Comparison of ENCODE assay signal across 9 cellular contexts in the genomic region with DNA sequence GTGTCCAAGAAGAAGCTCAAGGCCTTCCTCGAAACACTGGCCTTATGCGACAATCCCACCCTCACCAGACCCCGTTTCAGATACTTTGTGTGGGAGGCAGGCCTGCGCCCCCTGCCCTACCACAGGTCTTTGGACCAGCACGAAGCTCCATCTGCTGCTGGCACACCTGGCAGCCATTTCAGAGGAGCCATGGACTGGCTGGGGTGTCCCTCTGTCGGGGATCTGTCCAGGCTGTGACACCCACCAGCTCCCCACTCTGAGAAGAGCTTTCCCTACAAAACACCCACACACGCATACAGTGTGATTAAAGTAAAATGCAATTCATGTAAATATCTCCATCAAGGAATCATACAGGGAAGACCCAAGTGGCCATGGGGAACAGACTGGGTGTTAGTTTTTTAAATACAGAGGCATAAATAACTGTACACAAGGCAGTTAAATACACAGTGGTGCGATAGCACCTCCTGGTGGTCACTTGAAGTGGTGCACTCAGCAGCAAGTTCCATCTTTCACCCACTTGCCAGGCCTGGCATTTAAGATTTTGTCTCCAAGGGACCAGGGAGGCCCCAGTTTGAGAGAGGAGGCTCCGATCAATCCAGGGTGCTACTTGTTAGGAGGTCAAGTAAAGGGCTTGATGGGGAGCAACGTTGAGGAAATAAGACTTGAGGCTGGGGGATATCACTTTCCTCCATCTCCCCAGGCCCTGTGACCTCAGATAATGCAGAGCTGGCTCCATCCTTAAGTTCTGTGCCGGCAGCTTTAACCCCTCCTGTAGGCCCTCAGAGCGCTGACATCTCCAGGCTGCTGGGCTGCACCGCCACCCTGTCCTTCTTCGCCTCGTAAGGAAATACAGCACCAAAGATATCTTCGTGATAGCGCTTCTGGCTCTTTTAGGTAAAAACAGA. TPM values are rescaled to one million over a fixed set of nuclear protein-coding genes. Genes with fewer than 3 reads are reported as not detected.
DNase-seq lines count a peak whose midpoint lies in the region; ATAC-seq, FAIRE-seq and TF ChIP-seq lines count a peak whose summit lies in the region.
"Had no signal": no experiment of that assay in that cellular context is flagged by ENCODE, and none has a peak within 500 bp of the region (broad histone marks: within the 10 kb centered on the region; RNA-seq: fewer than 3 reads in every experiment).

No MANE protein-coding gene starts in this region.

- no peak for TF ChIP-seq POLR2A in spleen (IDR thresholded peaks at IDR 0.05)

- H3K4me3 ChIP-seq in GM12865 (ENCODE audit: low read depth, low read length) (no peak overlapping the region), right atrium auricular region (no peak overlapping the region), spleen (no peak overlapping the region)
- H3K4me3 ChIP-seq: skin epidermis had no signal

- no peaks in the 10 kb centered on the region for H3K27me3 Mint-ChIP-seq in activated naive CD4-positive, alpha-beta T cell treated with anti-CD3 and anti-CD28 coated beads for 36 hours (ENCODE audit: low read depth)

- H3K9me3 Mint-ChIP-seq in activated naive CD4-positive, alpha-beta T cell treated with anti-CD3 and anti-CD28 coated beads for 36 hours: no peaks in the 10 kb centered on the region

- no peaks in the 10 kb centered on the region for H3K27me3 ChIP-seq in right atrium auricular region
- peaks cover 0 to 11% (median 0%) of the 10 kb centered on the region in 7 donors for H3K27me3 ChIP-seq in spleen (replicated peaks in 1 of 7)

- H3K27ac ChIP-seq in right atrium auricular region: no peak overlapping the region
- H3K27ac ChIP-seq in spleen: no peak overlapping the region
- H3K27ac ChIP-seq: skin epidermis had no signal

- CTCF ChIA-PET in activated naive CD4-positive, alpha-beta T cell treated with anti-CD3 and anti-CD28 coated beads for 36 hours (lab: Charles Lee): interaction anchor here (0.5 to 10.4 kb wide), 31 partner anchors 10 to 520 kb away, joined by 3 to 213 read pairs (median 4); partner anchors contain the start of gene LYRM9

- TF ChIP-seq CTCF in GM12865 (IDR thresholded peaks at IDR 0.05; ENCODE audit: insufficient read depth, low read depth, low read length, missing control alignments) (peak; percentile 80), right atrium auricular region (IDR thresholded peaks at IDR 0.05) (peak; percentile 76 to 91), spleen (IDR thresholded peaks at IDR 0.05 in 8 of 11, conservative IDR thresholded peaks at IDR 0.05 in 3 of 11) (peak; percentile 57 to 91 (median 86))

- FAIRE-seq in RCC 7860 (lab: Jason Lieb, UNC): no peak

- H3K27ac Mint-ChIP-seq in activated naive CD4-positive, alpha-beta T cell treated with anti-CD3 and anti-CD28 coated beads for 36 hours: no peak overlapping the region

- WGBS in spleen, 5 donors: 67 to 75% (median 73%) methylated on average over 15 to 17 of the region's 17 CpGs

- DNase-seq in AG08395 (ENCODE audit: low spot score) (peak; percentile 21), GM12865 (ENCODE audit: low read depth) (peak; percentile 73), RCC 7860 (ENCODE audit: low spot score) (peak; percentile 14), right atrium auricular region (ENCODE audit: low spot score) (no peak), spleen (no peak)
- peak; percentile 74 for DNase-seq in activated naive CD4-positive, alpha-beta T cell treated with anti-CD3 and anti-CD28 coated beads for 36 hours

- H3K36me3 ChIP-seq in right atrium auricular region (no peaks in the 10 kb centered on the region), spleen (no peaks in the 10 kb centered on the region)

- H3K4me3 Mint-ChIP-seq in activated naive CD4-positive, alpha-beta T cell treated with anti-CD3 and anti-CD28 coated beads for 36 hours: no peak overlapping the region

- ATAC-seq in GM21423 (IDR thresholded peaks at IDR 0.05; ENCODE audit: unreplicated experiment): no peak
- no peak for ATAC-seq in GM19023 (IDR thresholded peaks at IDR 0.05; ENCODE audit: unreplicated experiment)

- H3K4me1 ChIP-seq in right atrium auricular region (no peaks in the 10 kb centered on the region), spleen (peaks cover 0 to 7% (median 0%) of the 10 kb centered on the region in 6 donors)

- intact Hi-C loops in activated naive CD4-positive, alpha-beta T cell treated with anti-CD3 and anti-CD28 coated beads for 36 hours (cut with micrococcal nuclease): loop anchor here (1.0 to 5.0 kb wide), 3 partner anchors 102 to 519 kb away; no protein-coding TSS in a partner anchor
- intact Hi-C loops in spleen (cut with DNase I; ENCODE audit: low total_unique reads): loop anchor here (2.0 kb wide), 1 partner anchor 102 kb away; no protein-coding TSS in a partner anchor

- no peaks in the 10 kb centered on the region for H3K4me1 Mint-ChIP-seq in activated naive CD4-positive, alpha-beta T cell treated with anti-CD3 and anti-CD28 coated beads for 36 hours (ENCODE audit: low read depth)

- no peaks in the 10 kb centered on the region for H3K9me3 ChIP-seq in right atrium auricular region
- no peaks in the 10 kb centered on the region for H3K9me3 ChIP-seq in spleen

- no peaks in the 10 kb centered on the region for H3K36me3 Mint-ChIP-seq in activated naive CD4-positive, alpha-beta T cell treated with anti-CD3 and anti-CD28 coated beads for 36 hours (ENCODE audit: low read depth)

RNA-seq across cellular contexts. Expression of gene NOS2, which starts 43.6 kb away (rescaled TPM):
- total RNA-seq in activated naive CD4-positive, alpha-beta T cell treated with anti-CD3 and anti-CD28 coated beads for 36 hours: under 1 TPM; 0.05 to 0.07 TPM
- total RNA-seq in right atrium auricular region (under 1 TPM; 0.11 to 0.20 TPM), spleen (under 1 TPM in 6 of 7 donors, not detected in 1; 0.12 to 0.69 (median 0.32) TPM)
- under 1 TPM; 0.02 to 0.10 (median 0.07) TPM for polyA plus RNA-seq in spleen

Comparison
In these comparisons a context has a peak if more than half of its experiments do, and no peak if none do; other contexts are left out.
1. DNase-seq: peak in AG08395 (single experiment), GM12865 (single experiment), RCC 7860 (single experiment) and activated naive CD4-positive, alpha-beta T cell treated with anti-CD3 and anti-CD28 coated beads for 36 hours (single experiment); none in right atrium auricular region (single experiment) and spleen (single experiment).
2. Peak in every context shown above with its lines, with median percentiles within 50 percentile points of each other: CTCF ChIP-seq.